Comparison of ENCODE assay signal across 9 cellular contexts in genomic region chrX:119041175-119041574, GRCh38. TPM values are rescaled to one million over a fixed set of nuclear protein-coding genes. Genes with fewer than 3 reads are reported as not detected.
DNase-seq lines count a peak whose midpoint lies in the region; ATAC-seq and TF ChIP-seq lines count a peak whose summit lies in the region.
"Had no signal": no experiment of that assay in that cellular context is flagged by ENCODE, and none has a peak within 500 bp of the region (broad histone marks: within the 10 kb centered on the region; RNA-seq: fewer than 3 reads in every experiment).

No MANE protein-coding gene starts in this region.

- no peak for TF ChIP-seq CTCF in epithelial cell of esophagus (IDR thresholded peaks at IDR 0.05; ENCODE audit: insufficient read depth, low read depth, low read length, missing control alignments)
- no peak for TF ChIP-seq CTCF in GM13976 (IDR thresholded peaks at IDR 0.05; ENCODE audit: borderline replicate concordance, control extremely low read depth, extremely low read depth, insufficient read depth, missing control alignments)

- no peak overlapping the region for H2BK120ac ChIP-seq in mesenchymal stem cell (ENCODE audit: low read depth, low read length)

- H3K18ac ChIP-seq in mesenchymal stem cell (ENCODE audit: low read depth in 1 of 2, low read length in 2 of 2) = peak overlapping the region in 1 of 2 experiments; percentile 34

- H3K4me1 Mint-ChIP-seq in natural killer cell treated with Interleukin-12 subunit alpha and Interleukin-12 subunit beta and Interleukin-15 and Interleukin-18, amount 100 ng/mL, for 72 hours (ENCODE audit: low read depth in 2 of 2) = no peaks in the 10 kb centered on the region

- H3K23ac ChIP-seq in mesenchymal stem cell (ENCODE audit: low read length in 2 of 2) = no peak overlapping the region

- no peaks in the 10 kb centered on the region for H3K36me3 Mint-ChIP-seq in natural killer cell treated with Interleukin-12 subunit alpha and Interleukin-12 subunit beta and Interleukin-15 and Interleukin-18, amount 100 ng/mL, for 72 hours

- H3K9me3 ChIP-seq in mesenchymal stem cell (ENCODE audit: control insufficient read depth, low read length) = no peaks in the 10 kb centered on the region

- H3K4me1 ChIP-seq in mesenchymal stem cell (ENCODE audit: control insufficient read depth, insufficient read depth, low read depth, low read length) = peaks cover 2% of the 10 kb centered on the region

- in situ Hi-C loops in GM13976 (cut with MboI; ENCODE audit: low sequenced_read_pairs, unreplicated experiment) = no loop called here

- no peaks in the 10 kb centered on the region for H3K36me3 ChIP-seq in mesenchymal stem cell (ENCODE audit: control insufficient read depth in 1 of 2, insufficient read depth in 2 of 2, low read depth in 1 of 2, low read length in 2 of 2)

- H3K27me3 ChIP-seq in mesenchymal stem cell (ENCODE audit: control insufficient read depth in 1 of 2, insufficient read depth in 1 of 2, low read length in 2 of 2) = no peaks in the 10 kb centered on the region

- ATAC-seq in natural killer cell treated with Interleukin-12 subunit alpha and Interleukin-12 subunit beta and Interleukin-15 and Interleukin-18, amount 100 ng/mL, for 72 hours = no peak

- 20% methylated on average over 1 of the region's 4 CpGs for WGBS in mesenchymal stem cell

- H4K8ac ChIP-seq in mesenchymal stem cell (ENCODE audit: low read length) = no peak overlapping the region

- no peak overlapping the region for H2BK15ac ChIP-seq in mesenchymal stem cell (ENCODE audit: low read depth, poor library complexity, severe bottlenecking)

- H3K27ac ChIP-seq in mesenchymal stem cell (ENCODE audit: low read length, poor library complexity, severe bottlenecking) = no peak overlapping the region

- no peaks in the 10 kb centered on the region for H3K9me3 Mint-ChIP-seq in natural killer cell treated with Interleukin-12 subunit alpha and Interleukin-12 subunit beta and Interleukin-15 and Interleukin-18, amount 100 ng/mL, for 72 hours

- H3K27ac Mint-ChIP-seq in natural killer cell treated with Interleukin-12 subunit alpha and Interleukin-12 subunit beta and Interleukin-15 and Interleukin-18, amount 100 ng/mL, for 72 hours = no peak overlapping the region

- no peak overlapping the region for H2AK5ac ChIP-seq in mesenchymal stem cell (ENCODE audit: low read length, severe bottlenecking)

- DNase-seq in AG08396 (ENCODE audit: low spot score) = peak; percentile 77
- DNase-seq in NCI-H460 (ENCODE audit: extremely low read depth, low read depth) = peak; percentile 43
- peak; percentile 33 for DNase-seq in epithelial cell of esophagus (ENCODE audit: low read depth)
- peak; percentile 89 for DNase-seq in mesenchymal stem cell
- no peak for DNase-seq in GM13976 (ENCODE audit: low spot score)
- no peak for DNase-seq in NCI-H748 treated with DMSO at 0.1 percent for 48 hours (lab: John Stamatoyannopoulos, UW)
- DNase-seq in GDM1 (lab: John Stamatoyannopoulos, UW) = no peak
- DNase-seq in natural killer cell treated with Interleukin-12 subunit alpha and Interleukin-12 subunit beta and Interleukin-15 and Interleukin-18, amount 100 ng/mL, for 72 hours (ENCODE audit: low spot score) = no peak
- DNase-seq: NCI-H1694 treated with DMSO at 0.1 percent for 48 hours had no signal

- no peak overlapping the region for H2BK12ac ChIP-seq in mesenchymal stem cell (ENCODE audit: low read length in 2 of 2)

- H3K9ac ChIP-seq in mesenchymal stem cell (ENCODE audit: low read length) = peak overlapping the region; percentile 17

- H4K91ac ChIP-seq in mesenchymal stem cell (ENCODE audit: low read length) = no peak overlapping the region

- H3K79me1 ChIP-seq in mesenchymal stem cell (replicated peaks; ENCODE audit: low read length, poor library complexity, severe bottlenecking) = no peaks in the 10 kb centered on the region

- H2BK5ac ChIP-seq in mesenchymal stem cell (ENCODE audit: low read depth, low read length, poor library complexity, severe bottlenecking) = no peak overlapping the region

- H3K27me3 Mint-ChIP-seq in natural killer cell treated with Interleukin-12 subunit alpha and Interleukin-12 subunit beta and Interleukin-15 and Interleukin-18, amount 100 ng/mL, for 72 hours = peaks cover 0 to 3% of the 10 kb centered on the region in 2 donors

- H3K4me3 ChIP-seq in epithelial cell of esophagus (ENCODE audit: low read length) (no peak overlapping the region), mesenchymal stem cell (ENCODE audit: insufficient read depth in 1 of 2, low read depth in 1 of 2, low read length in 2 of 2) (peak overlapping the region in 1 of 2 experiments; percentile 3)

- H2AFZ ChIP-seq in mesenchymal stem cell (ENCODE audit: low read depth, low read length) = no peak overlapping the region

- H3K4ac ChIP-seq in mesenchymal stem cell (ENCODE audit: low read depth in 1 of 2, low read length in 2 of 2) = no peak overlapping the region

- H3K4me3 Mint-ChIP-seq in natural killer cell treated with Interleukin-12 subunit alpha and Interleukin-12 subunit beta and Interleukin-15 and Interleukin-18, amount 100 ng/mL, for 72 hours = no peak overlapping the region

- no peak overlapping the region for H3K4me2 ChIP-seq in mesenchymal stem cell (ENCODE audit: low read length, poor library complexity, severe bottlenecking)

- no peak overlapping the region for H3K14ac ChIP-seq in mesenchymal stem cell (ENCODE audit: low read length in 2 of 2)

RNA-seq across cellular contexts. Expression of gene CT47C1, which starts 31.6 kb away (rescaled TPM):
- total RNA-seq in NCI-H460 (2014; rRNA removed; shearing (Covaris generic)) = not detected in 2 replicates
- not detected in 2 replicates for polyA plus RNA-seq in NCI-H460 (2014; cell fraction: nucleus; rRNA removed)
- polyA plus RNA-seq in mesenchymal stem cell (2013, experiment 1 of 2) = not detected
- polyA plus RNA-seq in mesenchymal stem cell (2013, experiment 2 of 2) = not detected
- not detected for total RNA-seq in natural killer cell treated with Interleukin-12 subunit alpha and Interleukin-12 subunit beta and Interleukin-15 and Interleukin-18, amount 100 ng/mL, for 72 hours

Comparison
In these comparisons a context has a peak if more than half of its experiments do, and no peak if none do; other contexts are left out.
1. DNase-seq: peak in AG08396 (single experiment), NCI-H460 (single experiment), epithelial cell of esophagus (single experiment) and mesenchymal stem cell (single experiment); none in GM13976 (single experiment), NCI-H748 treated with DMSO at 0.1 percent for 48 hours (single experiment), GDM1 (single experiment) and natural killer cell treated with Interleukin-12 subunit alpha and Interleukin-12 subunit beta and Interleukin-15 and Interleukin-18, amount 100 ng/mL, for 72 hours (single experiment).